8 cellular contexts compared by ENCODE assay signal in the genomic region with DNA sequence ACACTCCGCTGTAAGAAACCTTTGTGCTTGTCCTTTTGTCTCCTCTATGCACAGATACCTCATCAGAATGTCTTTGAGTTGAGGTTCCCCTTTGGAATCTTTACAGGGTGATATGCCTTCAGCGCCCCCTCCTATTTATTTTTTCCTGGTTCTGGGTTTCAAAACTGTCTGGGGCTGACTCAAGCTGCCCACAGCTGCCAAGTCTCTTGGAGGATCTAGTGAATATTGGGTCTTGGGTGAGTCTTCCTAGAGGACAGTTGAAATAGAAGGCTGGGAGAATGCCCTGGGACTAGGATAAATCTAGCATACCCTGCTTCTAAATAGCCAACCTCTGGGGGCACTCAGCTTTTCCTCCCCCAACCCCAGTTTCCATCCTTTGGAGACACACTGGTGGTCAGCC. TPM values are rescaled to one million over a fixed set of nuclear protein-coding genes. Genes with fewer than 3 reads are reported as not detected.
DNase-seq lines count a peak whose midpoint lies in the region; ATAC-seq lines count a peak whose summit lies in the region.

No MANE protein-coding gene starts in this region.

- H3K4me1 ChIP-seq in thymus (ENCODE audit: control insufficient read depth, insufficient read depth, low read length), result peaks cover 5% of the 10 kb centered on the region

- peak overlapping the region; percentile 90 for H3K4me3 Mint-ChIP-seq in activated naive CD4-positive, alpha-beta T cell treated with anti-CD3 and anti-CD28 coated beads for 36 hours

- WGBS in thymus, result 34% methylated on average over 2 of the region's 2 CpGs

- H3K27me3 ChIP-seq in thymus (ENCODE audit: control insufficient read depth, insufficient read depth), result no peaks in the 10 kb centered on the region

- peak overlapping the region; percentile 88 for H3K27ac Mint-ChIP-seq in activated naive CD4-positive, alpha-beta T cell treated with anti-CD3 and anti-CD28 coated beads for 36 hours
- peak overlapping the region; percentile 84 to 98 for H3K27ac Mint-ChIP-seq in activated naive CD4-positive, alpha-beta T cell treated with anti-CD3 and anti-CD28 coated beads, Interleukin-2, amount 50 U/mL, for 72 hours

- CTCF ChIA-PET in activated naive CD4-positive, alpha-beta T cell treated with anti-CD3 and anti-CD28 coated beads for 36 hours (lab: Charles Lee), result interaction anchor here (0.6 to 1.2 kb wide), 2 partner anchors 149 to 366 kb away, joined by 3 read pairs; no protein-coding TSS in a partner anchor

- peaks cover 43% of the 10 kb centered on the region for H3K4me1 Mint-ChIP-seq in activated naive CD4-positive, alpha-beta T cell treated with anti-CD3 and anti-CD28 coated beads for 36 hours (ENCODE audit: low read depth)

- peak overlapping the region; percentile 74 for H3K4me3 ChIP-seq in thymus (ENCODE audit: low read length)

- intact Hi-C loops in activated naive CD4-positive, alpha-beta T cell treated with anti-CD3 and anti-CD28 coated beads for 36 hours (cut with micrococcal nuclease), result loop anchor here (2.0 kb wide), 3 partner anchors 169 to 447 kb away; partner anchors contain the start of genes ZNF490, ZNF563 and ZNF791

- no peaks in the 10 kb centered on the region for H3K9me3 Mint-ChIP-seq in activated naive CD4-positive, alpha-beta T cell treated with anti-CD3 and anti-CD28 coated beads for 36 hours
- H3K9me3 Mint-ChIP-seq in activated naive CD4-positive, alpha-beta T cell treated with anti-CD3 and anti-CD28 coated beads, Interleukin-2, amount 50 U/mL, for 72 hours, result no peaks in the 10 kb centered on the region

- no peak for ATAC-seq in activated naive CD4-positive, alpha-beta T cell treated with anti-CD3 and anti-CD28 coated beads, Interleukin-2, amount 50 U/mL, for 72 hours
- ATAC-seq in GM18861 (IDR thresholded peaks at IDR 0.05; ENCODE audit: unreplicated experiment), result no peak

- no peak for DNase-seq in activated naive CD4-positive, alpha-beta T cell treated with anti-CD3 and anti-CD28 coated beads for 36 hours
- no peak for DNase-seq in activated naive CD4-positive, alpha-beta T cell (lab: John Stamatoyannopoulos, UW)
- no peak for DNase-seq in activated naive CD4-positive, alpha-beta T cell treated with anti-CD3 and anti-CD28 coated beads, Interleukin-2, amount 50 U/mL, for 72 hours (ENCODE audit: low spot score in 2 of 2)
- DNase-seq in iris pigment epithelial cell (ENCODE audit: low read depth), result peak; percentile 59
- no peak for DNase-seq in DMS153 treated with DMSO at 0.1 percent for 48 hours (lab: John Stamatoyannopoulos, UW; ENCODE audit: unreplicated experiment)
- no peak for DNase-seq in foreskin melanocyte

- H3K36me3 ChIP-seq in thymus (ENCODE audit: control insufficient read depth, insufficient read depth), result no peaks in the 10 kb centered on the region

- H3K9me3 ChIP-seq in thymus (ENCODE audit: control insufficient read depth), result no peaks in the 10 kb centered on the region

- no peak overlapping the region for H3K27ac ChIP-seq in thymus (ENCODE audit: low read depth)

- no peaks in the 10 kb centered on the region for H3K27me3 Mint-ChIP-seq in activated naive CD4-positive, alpha-beta T cell treated with anti-CD3 and anti-CD28 coated beads for 36 hours (ENCODE audit: low read depth)

- no peaks in the 10 kb centered on the region for H3K36me3 Mint-ChIP-seq in activated naive CD4-positive, alpha-beta T cell treated with anti-CD3 and anti-CD28 coated beads for 36 hours (ENCODE audit: low read depth)
- peaks cover 7 to 24% of the 10 kb centered on the region in 2 donors for H3K36me3 Mint-ChIP-seq in activated naive CD4-positive, alpha-beta T cell treated with anti-CD3 and anti-CD28 coated beads, Interleukin-2, amount 50 U/mL, for 72 hours

RNA-seq across cellular contexts. Expression of gene ZNF136, which starts 0.9 kb away (rescaled TPM):
- total RNA-seq in activated naive CD4-positive, alpha-beta T cell treated with anti-CD3 and anti-CD28 coated beads for 36 hours, result 10 to 100 TPM in 1 of 2 experiments, 1 to 10 TPM in 1; 8.4 to 11.6 TPM
- 10 to 100 TPM; 10.8 to 12.5 TPM for total RNA-seq in activated naive CD4-positive, alpha-beta T cell treated with anti-CD3 and anti-CD28 coated beads, Interleukin-2, amount 50 U/mL, for 72 hours
- 8.3 TPM for polyA plus RNA-seq in thymus

RNA-seq across cellular contexts. Expression of gene ZNF625, which starts 7.3 kb away (rescaled TPM):
- 1 to 10 TPM; 2.8 to 3.5 TPM for total RNA-seq in activated naive CD4-positive, alpha-beta T cell treated with anti-CD3 and anti-CD28 coated beads for 36 hours
- total RNA-seq in activated naive CD4-positive, alpha-beta T cell treated with anti-CD3 and anti-CD28 coated beads, Interleukin-2, amount 50 U/mL, for 72 hours, result 1 to 10 TPM; 4.7 to 5.4 TPM
- polyA plus RNA-seq in thymus, result 1.9 TPM

RNA-seq across cellular contexts. Expression of gene ZNF20, which starts 23.7 kb away (rescaled TPM):
- 1 to 10 TPM; 2.1 to 3.1 TPM for total RNA-seq in activated naive CD4-positive, alpha-beta T cell treated with anti-CD3 and anti-CD28 coated beads for 36 hours
- total RNA-seq in activated naive CD4-positive, alpha-beta T cell treated with anti-CD3 and anti-CD28 coated beads, Interleukin-2, amount 50 U/mL, for 72 hours, result 1 to 10 TPM; 1.6 to 5.1 TPM
- 3.7 TPM for polyA plus RNA-seq in thymus
